16 cellular contexts compared by ENCODE assay signal in the genomic region with DNA sequence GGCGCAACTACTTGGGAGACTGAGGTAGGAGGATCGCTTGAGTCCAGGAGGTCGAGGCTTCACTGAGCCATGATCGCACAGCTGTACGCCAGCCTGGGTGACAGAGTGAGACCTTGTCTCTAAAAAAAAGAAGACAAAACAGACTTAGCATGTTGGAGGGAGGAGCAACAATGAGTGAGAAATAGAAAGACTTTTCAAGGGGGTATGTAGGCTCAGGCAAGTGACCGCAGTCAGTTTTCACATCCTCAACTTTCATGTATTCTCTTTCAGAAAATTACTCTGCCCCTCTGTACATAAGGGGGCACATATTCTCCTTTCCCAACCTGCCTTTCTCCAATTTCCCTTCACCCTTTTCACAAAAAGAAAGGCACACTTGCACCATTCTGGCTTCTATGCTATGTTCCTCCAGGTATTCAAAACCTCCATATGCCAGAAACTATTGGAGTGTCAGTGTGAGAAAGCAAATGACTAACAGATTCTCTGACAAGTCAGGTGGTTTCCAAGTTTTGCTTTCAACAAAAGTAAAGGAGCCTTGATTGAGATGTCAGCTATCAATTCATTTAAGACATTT. TPM values are rescaled to one million over a fixed set of nuclear protein-coding genes. Genes with fewer than 3 reads are reported as not detected.
A peak's percentile ranks its signal among the peaks of the same experiment; 100 is the strongest.
DNase-seq lines count a peak whose midpoint lies in the region; ATAC-seq and TF ChIP-seq lines count a peak whose summit lies in the region.
"Had no signal": no experiment of that assay in that cellular context is flagged by ENCODE, and none has a peak within 500 bp of the region (broad histone marks: within the 10 kb centered on the region; RNA-seq: fewer than 3 reads in every experiment).

No MANE protein-coding gene starts in this region.

- H3K4me1 ChIP-seq in mucosa of descending colon (ENCODE audit: low read depth), result peaks cover 14% of the 10 kb centered on the region

- TF ChIP-seq CTCF in mucosa of descending colon (IDR thresholded peaks at IDR 0.05), result no peak

- intact Hi-C loops in mucosa of descending colon (cut with DNase I, micrococcal nuclease), result no loop called here

- DNase-seq in NCI-H748 (lab: John Stamatoyannopoulos, UW; ENCODE audit: unreplicated experiment), result no peak
- no peak for DNase-seq in anterior cingulate cortex (lab: John Stamatoyannopoulos, UW)
- no peak for DNase-seq in NCI-H345 treated with DMSO at 0.1 percent for 48 hours (lab: John Stamatoyannopoulos, UW; ENCODE audit: unreplicated experiment)
- DNase-seq in mucosa of descending colon, result no peak
- DNase-seq: activated CD4-positive, CD25-positive, alpha-beta regulatory T cell; amygdala; naive thymus-derived CD8-positive, alpha-beta T cell; NCI-H1930 had no signal

- ATAC-seq in GM18498 (IDR thresholded peaks at IDR 0.05; ENCODE audit: unreplicated experiment) (peak; percentile 65), GM19395 (IDR thresholded peaks at IDR 0.05; ENCODE audit: unreplicated experiment) (peak; percentile 84), HG02852 (IDR thresholded peaks at IDR 0.05; ENCODE audit: unreplicated experiment) (peak; percentile 74), HG03565 (IDR thresholded peaks at IDR 0.05; ENCODE audit: unreplicated experiment) (peak; percentile 68), mucosa of descending colon (no peak)
- ATAC-seq: naive thymus-derived CD8-positive, alpha-beta T cell; Right ventricle myocardium inferior had no signal

- no peak overlapping the region for H3K4me3 ChIP-seq in mucosa of descending colon
- H3K4me3 ChIP-seq: BLaER1 treated with 17β-estradiol and CSF1 and Interleukin-3, amounts not matched to agents 10 nM and 100 nM; smooth muscle cell had no signal

- H3K9me3 ChIP-seq in mucosa of descending colon, result no peaks in the 10 kb centered on the region

- H3K36me3 ChIP-seq in mucosa of descending colon (ENCODE audit: low read depth), result no peaks in the 10 kb centered on the region

RNA-seq across cellular contexts. Expression of gene NSUN3, which starts 7.6 kb away (rescaled TPM):
- total RNA-seq in mucosa of descending colon, result 10 to 100 TPM; 18.6 to 33.9 (median 23.0) TPM

RNA-seq across cellular contexts. Expression of gene DHFR2, which starts 7.7 kb away (rescaled TPM):
- total RNA-seq in mucosa of descending colon, result 1 to 10 TPM; 5.4 to 9.1 (median 6.2) TPM

RNA-seq across cellular contexts. Expression of gene STX19, which starts 42.0 kb away (rescaled TPM):
- total RNA-seq in mucosa of descending colon, result 10 to 100 TPM in 2 of 3 donors, 1 to 10 TPM in 1; 7.5 to 20.6 (median 18.9) TPM
- total RNA-seq: endothelial cell of umbilical vein; naive thymus-derived CD8-positive, alpha-beta T cell; Right ventricle myocardium inferior had no signal
